In the genomic region with DNA sequence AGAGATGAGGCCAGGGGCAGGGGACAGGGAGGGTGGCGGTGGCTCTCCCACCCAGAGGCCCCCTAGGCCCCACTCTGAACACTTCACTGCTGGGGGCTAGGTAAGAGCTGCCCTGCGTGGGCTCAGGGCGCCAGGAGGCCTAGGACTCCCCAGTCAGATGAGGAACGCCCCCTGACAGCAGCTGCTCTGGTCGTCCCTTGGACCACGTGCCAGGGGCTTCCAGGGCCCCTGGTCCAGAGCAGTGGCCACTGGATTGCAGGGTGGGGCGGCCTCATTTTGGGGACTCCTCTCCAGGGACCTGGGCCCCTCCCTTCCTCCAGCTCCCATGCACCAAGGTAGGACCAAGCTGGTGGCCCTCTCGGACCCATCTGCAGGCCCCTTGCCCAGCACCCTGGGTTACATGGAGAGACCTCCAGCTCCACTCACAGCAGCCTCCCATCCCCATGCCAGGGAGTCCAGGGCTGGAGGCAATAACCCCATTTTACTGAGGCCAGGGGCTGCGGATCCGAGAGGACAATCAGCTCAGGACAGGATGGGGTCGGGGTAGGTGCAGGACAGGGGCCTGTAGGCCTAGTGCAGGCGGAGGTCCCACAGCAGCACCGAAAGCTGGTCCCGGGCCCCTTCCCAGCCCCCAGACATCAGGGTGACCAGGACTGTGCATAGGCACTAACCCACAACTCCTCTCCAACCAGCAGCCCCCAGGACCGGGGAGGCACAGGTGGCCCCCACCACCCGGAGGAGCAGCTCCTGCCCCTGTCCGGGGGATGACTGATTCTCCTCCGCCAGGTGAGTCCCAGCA, we compare ENCODE assay signal across 18 cellular contexts. TPM values are rescaled to one million over a fixed set of nuclear protein-coding genes. Genes with fewer than 3 reads are reported as not detected.
DNase-seq lines count a peak whose midpoint lies in the region; ATAC-seq and TF ChIP-seq lines count a peak whose summit lies in the region.
"Had no signal": no experiment of that assay in that cellular context is flagged by ENCODE, and none has a peak within 500 bp of the region (broad histone marks: within the 10 kb centered on the region; RNA-seq: fewer than 3 reads in every experiment).

No MANE protein-coding gene starts in this region.

- TF ChIP-seq POLR2A in sigmoid colon (IDR thresholded peaks at IDR 0.05) = no peak

- no peak for DNase-seq in natural killer cell
- DNase-seq in natural killer cell treated with Interleukin-12 subunit alpha and Interleukin-12 subunit beta and Interleukin-15 and Interleukin-18, amount 100 ng/mL, for 72 hours (ENCODE audit: low spot score) = no peak
- DNase-seq in sigmoid colon = no peak
- DNase-seq in midbrain (lab: John Stamatoyannopoulos, UW) = no peak
- DNase-seq in KG1 (lab: John Stamatoyannopoulos, UW) = no peak
- DNase-seq in NCI-H345 (lab: John Stamatoyannopoulos, UW) = no peak
- DNase-seq: activated CD4-positive, CD25-positive, alpha-beta regulatory T cell treated with anti-CD3 and anti-CD28 coated beads, Interleukin-2, amount 50 U/mL, for 72 hours; DMS79 treated with DMSO at 0.1 percent for 48 hours; H9; immature natural killer cell; NCI-H1417; NCI-H526 treated with DMSO at 0.1 percent for 48 hours; occipital lobe; SIG-M5; stimulated activated CD4-positive, alpha-beta T cell treated with anti-CD3 and anti-CD28 coated beads, Interleukin-4, amount 100 ng/mL, for 1 hour had no signal

- intact Hi-C loops in natural killer cell (cut with micrococcal nuclease) = no loop called here
- intact Hi-C loops in sigmoid colon (cut with DNase I) = no loop called here

- H3K27ac Mint-ChIP-seq in natural killer cell = no peak overlapping the region
- no peak overlapping the region for H3K27ac Mint-ChIP-seq in natural killer cell treated with Interleukin-12 subunit alpha and Interleukin-12 subunit beta and Interleukin-15 and Interleukin-18, amount 100 ng/mL, for 72 hours
- H3K27ac Mint-ChIP-seq: H9; immature natural killer cell; stimulated activated naive CD8-positive, alpha-beta T cell treated with anti-CD3 and anti-CD28 coated beads, Interleukin-15, Interleukin-2, amounts not matched to agents 100 ng/mL and 50 ng/mL, for 24 hours had no signal

- peaks cover 0 to 18% (median 12%) of the 10 kb centered on the region in 4 donors for H3K4me1 ChIP-seq in sigmoid colon

- H3K4me3 ChIP-seq in sigmoid colon = peak overlapping the region; percentile 19 to 50 (median 36)

- peaks cover 19% of the 10 kb centered on the region for H3K27me3 ChIP-seq in layer of hippocampus (ENCODE audit: control insufficient read depth, insufficient read depth, low read length)
- H3K27me3 ChIP-seq in sigmoid colon = peaks cover 14 to 65% (median 39%) of the 10 kb centered on the region in 3 donors

- TF ChIP-seq CTCF in natural killer cell (IDR thresholded peaks at IDR 0.05) (no peak), sigmoid colon (IDR thresholded peaks at IDR 0.05) (no peak)

- peaks cover 0 to 14% of the 10 kb centered on the region in 2 donors for H3K27me3 Mint-ChIP-seq in natural killer cell (ENCODE audit: low read depth in 2 of 2)
- peaks cover 0 to 6% of the 10 kb centered on the region in 2 donors for H3K27me3 Mint-ChIP-seq in natural killer cell treated with Interleukin-12 subunit alpha and Interleukin-12 subunit beta and Interleukin-15 and Interleukin-18, amount 100 ng/mL, for 72 hours
- H3K27me3 Mint-ChIP-seq: stimulated activated naive CD8-positive, alpha-beta T cell treated with anti-CD3 and anti-CD28 coated beads, Interleukin-15, Interleukin-2, amounts not matched to agents 100 ng/mL and 50 ng/mL, for 24 hours had no signal

- WGBS in sigmoid colon, 2 donors = 78 to 84% methylated on average over 18 of the region's 18 CpGs

- ATAC-seq in natural killer cell = no peak
- ATAC-seq in natural killer cell treated with Interleukin-12 subunit alpha and Interleukin-12 subunit beta and Interleukin-15 and Interleukin-18, amount 100 ng/mL, for 72 hours = no peak
- no peak for ATAC-seq in GM18868 (IDR thresholded peaks at IDR 0.05; ENCODE audit: unreplicated experiment)

- H3K27ac ChIP-seq in layer of hippocampus (ENCODE audit: low read depth, low read length) = peak overlapping the region; percentile 38
- H3K27ac ChIP-seq in sigmoid colon = peak overlapping the region; percentile 36 to 70 (median 51)

- no peaks in the 10 kb centered on the region for H3K36me3 Mint-ChIP-seq in natural killer cell
- H3K36me3 Mint-ChIP-seq in natural killer cell treated with Interleukin-12 subunit alpha and Interleukin-12 subunit beta and Interleukin-15 and Interleukin-18, amount 100 ng/mL, for 72 hours = no peaks in the 10 kb centered on the region
- H3K36me3 Mint-ChIP-seq: immature natural killer cell had no signal

- no peak for TF ChIP-seq EP300 in sigmoid colon (IDR thresholded peaks at IDR 0.05)

- no peaks in the 10 kb centered on the region for H3K36me3 ChIP-seq in sigmoid colon

- H3K4me1 Mint-ChIP-seq in natural killer cell = peaks cover 0 to 13% of the 10 kb centered on the region in 2 donors
- peaks cover 0 to 2% of the 10 kb centered on the region in 2 donors for H3K4me1 Mint-ChIP-seq in natural killer cell treated with Interleukin-12 subunit alpha and Interleukin-12 subunit beta and Interleukin-15 and Interleukin-18, amount 100 ng/mL, for 72 hours (ENCODE audit: low read depth in 2 of 2)

- no peaks in the 10 kb centered on the region for H3K9me3 ChIP-seq in sigmoid colon

- peak overlapping the region; percentile 21 for H3K4me3 Mint-ChIP-seq in natural killer cell
- no peak overlapping the region for H3K4me3 Mint-ChIP-seq in natural killer cell treated with Interleukin-12 subunit alpha and Interleukin-12 subunit beta and Interleukin-15 and Interleukin-18, amount 100 ng/mL, for 72 hours

- no peaks in the 10 kb centered on the region for H3K9me3 Mint-ChIP-seq in natural killer cell
- no peaks in the 10 kb centered on the region for H3K9me3 Mint-ChIP-seq in natural killer cell treated with Interleukin-12 subunit alpha and Interleukin-12 subunit beta and Interleukin-15 and Interleukin-18, amount 100 ng/mL, for 72 hours
- H3K9me3 Mint-ChIP-seq: H9; immature natural killer cell; stimulated activated naive CD8-positive, alpha-beta T cell treated with anti-CD3 and anti-CD28 coated beads, Interleukin-15, Interleukin-2, amounts not matched to agents 100 ng/mL and 50 ng/mL, for 24 hours had no signal

RNA-seq across cellular contexts. Expression of a gene that starts 1.5 kb away (rescaled TPM):
- under 1 TPM; 0.28 to 0.47 (median 0.29) TPM for total RNA-seq in natural killer cell
- total RNA-seq in natural killer cell treated with Interleukin-12 subunit alpha and Interleukin-12 subunit beta and Interleukin-15 and Interleukin-18, amount 100 ng/mL, for 72 hours = under 1 TPM; 0.36 to 0.52 TPM
- total RNA-seq in sigmoid colon = 10 to 100 TPM; 31.0 to 75.6 (median 46.0) TPM
- polyA plus RNA-seq in sigmoid colon = 10 to 100 TPM in 2 of 3 donors, 1 to 10 TPM in 1; 6.0 to 43.5 (median 27.6) TPM

RNA-seq across cellular contexts. Expression of a gene that starts 23.1 kb away (rescaled TPM):
- 10 to 100 TPM; 10.3 to 19.4 (median 12.0) TPM for total RNA-seq in natural killer cell
- 1 to 10 TPM; 6.1 to 8.9 TPM for total RNA-seq in natural killer cell treated with Interleukin-12 subunit alpha and Interleukin-12 subunit beta and Interleukin-15 and Interleukin-18, amount 100 ng/mL, for 72 hours
- total RNA-seq in sigmoid colon = 10 to 100 TPM; 28.0 to 62.4 (median 33.7) TPM
- 100 to 1,000 TPM in 2 of 3 donors, 10 to 100 TPM in 1; 92.5 to 345 (median 181) TPM for polyA plus RNA-seq in sigmoid colon

RNA-seq across cellular contexts. Expression of a gene that starts 48.2 kb away (rescaled TPM):
- under 1 TPM in 2 of 3 donors, not detected in 1; 0.31 to 0.39 TPM for total RNA-seq in natural killer cell
- not detected for total RNA-seq in natural killer cell treated with Interleukin-12 subunit alpha and Interleukin-12 subunit beta and Interleukin-15 and Interleukin-18, amount 100 ng/mL, for 72 hours
- total RNA-seq in sigmoid colon = 10 to 100 TPM in 3 of 4 donors, 1 to 10 TPM in 1; 9.6 to 18.3 (median 14.3) TPM
- 1 to 10 TPM in 1 of 3 donors, under 1 TPM in 2; 0.23 to 6.5 (median 0.60) TPM for polyA plus RNA-seq in sigmoid colon

Comparison
In these comparisons a context has a peak if more than half of its experiments do, and no peak if none do; other contexts are left out.
1. RNA of a gene that starts 1.5 kb away (total RNA-seq): 31.0 to 75.6 TPM in sigmoid colon; 0.36 to 0.52 TPM in natural killer cell treated with Interleukin-12 subunit alpha and Interleukin-12 subunit beta and Interleukin-15 and Interleukin-18, amount 100 ng/mL, for 72 hours and 0.28 to 0.47 TPM in natural killer cell; every median in the first group is over 10 times any median in the second.
2. RNA of a gene that starts 48.2 kb away (total RNA-seq): 9.6 to 18.3 TPM in sigmoid colon; 0.31 to 0.39 TPM in natural killer cell and not detected in natural killer cell treated with Interleukin-12 subunit alpha and Interleukin-12 subunit beta and Interleukin-15 and Interleukin-18, amount 100 ng/mL, for 72 hours; every median in the first group is over 4 times any median in the second.